In genomic region chr6:139286438-139286837, GRCh38 we compare ENCODE assay signal across 2 cellular contexts. TPM values are rescaled to one million over a fixed set of nuclear protein-coding genes. Genes with fewer than 3 reads are reported as not detected.
"Had no signal": no experiment of that assay in that cellular context is flagged by ENCODE, and none has a peak within 500 bp of the region (broad histone marks: within the 10 kb centered on the region; RNA-seq: fewer than 3 reads in every experiment).

No MANE protein-coding gene starts in this region.

RNA-seq across cellular contexts. Expression of gene TXLNB, which starts 5.4 kb away (rescaled TPM):
- total RNA-seq: ascending aorta, body of pancreas had no signal
